In the genomic region with DNA sequence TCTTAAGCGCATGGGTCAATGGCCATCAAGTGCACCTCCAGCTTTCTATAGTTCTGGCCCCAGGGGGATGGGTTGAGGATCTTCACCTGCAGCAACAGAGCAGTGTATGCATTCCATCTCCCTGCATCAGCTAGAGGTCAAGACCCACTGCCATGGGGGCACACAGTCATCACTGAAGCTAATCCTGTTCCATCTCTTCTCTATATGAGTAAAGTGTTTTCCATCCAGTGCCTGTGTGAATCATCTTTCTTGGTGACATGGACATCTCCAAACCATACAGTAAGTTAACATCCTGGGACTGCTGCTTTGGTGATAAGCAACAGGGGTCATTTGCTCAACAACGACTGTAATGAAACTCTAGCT, we compare ENCODE assay signal across 20 cellular contexts. TPM values are rescaled to one million over a fixed set of nuclear protein-coding genes. Genes with fewer than 3 reads are reported as not detected.
"Had no signal": no experiment of that assay in that cellular context is flagged by ENCODE, and none has a peak within 500 bp of the region (broad histone marks: within the 10 kb centered on the region; RNA-seq: fewer than 3 reads in every experiment).

No MANE protein-coding gene starts in this region.

- H3K36me3 Mint-ChIP-seq: natural killer cell had no signal

- FAIRE-seq: astrocyte had no signal

- DNase-seq: activated CD4-positive, alpha-beta T cell treated with anti-CD3 and anti-CD28 coated beads, Interleukin-2, amount 50 U/mL, for 1 hour; activated CD8-positive, alpha-beta memory T cell treated with anti-CD3 and anti-CD28 coated beads for 24 hours; activated naive CD4-positive, alpha-beta T cell; colonic mucosa; esophagus squamous epithelium; hippocampal formation; kidney glomerular epithelial cell; mesendoderm; natural killer cell; retina; stimulated activated CD4-positive, alpha-beta T cell treated with anti-CD3 and anti-CD28 coated beads, Interleukin-15, amount 100 ng/mL, for 24 hours; stimulated activated CD4-positive, alpha-beta T cell treated with anti-CD3 and anti-CD28 coated beads, Interleukin-4, amount 100 ng/mL, for 1 hour; stimulated activated naive CD4-positive, alpha-beta T cell treated with Interleukin-2 at 50 U/mL for 16 hours; substantia nigra; transverse colon had no signal

- H3K4me3 Mint-ChIP-seq: activated T-helper 1 cell treated with anti-CD3 and anti-CD28 coated beads, Interleukin-12 subunit alpha, Interleukin-12 subunit beta, Interleukin-2, Interleukin-4 antibody, amounts not matched to agents 30 ng/mL and 10 ng/mL and 1 ng/mL, durations not matched to agents 14 hours and 24 hours and 36 hours; natural killer cell had no signal

- H3K9me3 Mint-ChIP-seq: activated T-helper 1 cell treated with anti-CD3 and anti-CD28 coated beads, Interleukin-12 subunit alpha, Interleukin-12 subunit beta, Interleukin-2, Interleukin-4 antibody, amounts not matched to agents 30 ng/mL and 10 ng/mL and 1 ng/mL, durations not matched to agents 14 hours and 24 hours and 36 hours had no signal

- H3K27ac Mint-ChIP-seq: activated T-helper 1 cell treated with anti-CD3 and anti-CD28 coated beads, Interleukin-12 subunit alpha, Interleukin-12 subunit beta, Interleukin-2, Interleukin-4 antibody, amounts not matched to agents 30 ng/mL and 10 ng/mL and 1 ng/mL, durations not matched to agents 14 hours and 24 hours and 36 hours; natural killer cell had no signal

- ATAC-seq: natural killer cell had no signal

RNA-seq across cellular contexts. Expression of a gene that starts 4.4 kb away (rescaled TPM):
- total RNA-seq: activated T-helper 1 cell treated with anti-CD3 and anti-CD28 coated beads, Interleukin-12 subunit alpha, Interleukin-12 subunit beta, Interleukin-2, Interleukin-4 antibody, amounts not matched to agents 30 ng/mL and 10 ng/mL and 1 ng/mL, durations not matched to agents 14 hours and 24 hours and 36 hours; fibroblast of villous mesenchyme; natural killer cell; T-helper 2 cell treated with Interferon-gamma antibody and Interleukin-4, amounts not matched to agents 100 ng/mL and 5 ng/mL, for 36 hours had no signal
- polyA plus RNA-seq: liver had no signal
